8 cellular contexts compared by ENCODE assay signal in the genomic region with DNA sequence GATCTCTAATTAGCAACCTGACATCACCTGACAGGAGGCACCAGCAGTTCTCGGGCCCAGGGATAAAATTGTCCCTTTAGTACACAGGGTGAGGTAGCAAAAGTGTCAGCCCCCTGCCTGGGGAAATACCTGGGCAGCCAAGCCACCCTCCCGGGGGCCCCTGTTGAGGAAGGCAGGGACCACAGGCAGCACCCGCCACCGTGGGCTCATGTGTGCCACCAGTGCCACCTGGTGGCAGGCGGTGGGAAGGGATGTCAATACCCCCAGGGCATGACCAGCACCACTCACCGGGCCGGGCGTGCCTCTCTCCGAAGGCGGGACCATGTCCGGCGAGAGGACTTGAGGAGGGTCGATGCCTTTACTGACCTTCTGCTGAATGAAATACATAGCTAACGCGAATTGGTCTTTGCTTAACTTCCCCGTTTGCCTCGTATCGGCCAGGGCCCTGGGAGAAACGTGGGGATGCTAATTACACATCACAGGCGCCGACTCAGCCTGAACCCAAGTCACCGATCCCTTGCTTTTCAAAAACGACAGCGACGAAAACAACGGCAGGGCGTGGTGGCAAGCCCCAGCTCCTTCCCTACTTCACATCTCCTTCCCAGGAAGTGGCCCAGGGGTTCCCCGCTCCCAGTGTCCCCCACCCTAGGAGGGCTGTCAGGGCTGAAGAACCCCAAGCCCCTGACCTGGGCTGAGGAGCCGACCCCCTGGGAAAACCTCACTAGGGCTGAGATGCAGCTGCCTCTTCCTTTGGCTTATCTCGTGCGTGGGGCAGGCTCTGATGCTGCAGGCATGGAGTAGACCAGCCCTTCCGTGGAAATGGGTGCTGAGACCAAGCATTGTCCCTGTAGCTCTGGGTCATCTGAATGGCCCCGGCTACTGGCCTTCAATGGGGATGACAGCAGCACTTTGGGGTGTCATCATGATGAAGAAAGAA. TPM values are rescaled to one million over a fixed set of nuclear protein-coding genes. Genes with fewer than 3 reads are reported as not detected.
A peak's percentile ranks its signal among the peaks of the same experiment; 100 is the strongest.
DNase-seq lines count a peak whose midpoint lies in the region; ATAC-seq, FAIRE-seq and TF ChIP-seq lines count a peak whose summit lies in the region.

No MANE protein-coding gene starts in this region.

- no peaks in the 10 kb centered on the region for H3K79me2 ChIP-seq in OCI-LY7 (ENCODE audit: insufficient read depth, low read depth, low read length)

- peaks cover 85% of the 10 kb centered on the region for H3K36me3 ChIP-seq in OCI-LY7 (ENCODE audit: insufficient read depth, low read length)

- no peak for TF ChIP-seq POLR2A in GM12891 (IDR thresholded peaks at IDR 0.05; ENCODE audit: low read depth, low read length)
- no peak for TF ChIP-seq POLR2A in erythroblast (IDR thresholded peaks at IDR 0.05; ENCODE audit: low read length)

- peak overlapping the region; percentile 59 to 64 for H3K27ac Mint-ChIP-seq in natural killer cell

- no peaks in the 10 kb centered on the region for H3K9me3 ChIP-seq in OCI-LY7 (ENCODE audit: low read length)

- H3K4me1 ChIP-seq in OCI-LY7 (ENCODE audit: insufficient read depth, low read length, poor library complexity, severe bottlenecking): peaks cover 4% of the 10 kb centered on the region

- H3K9me2 ChIP-seq in OCI-LY7 (ENCODE audit: insufficient read depth, low read length): no peaks in the 10 kb centered on the region

- no peak overlapping the region for H3K4me2 ChIP-seq in OCI-LY7 (ENCODE audit: low read length)

- no peaks in the 10 kb centered on the region for H3K36me3 Mint-ChIP-seq in natural killer cell

- H3K4me1 Mint-ChIP-seq in natural killer cell: peaks cover 7 to 11% of the 10 kb centered on the region in 2 donors

- DNase-seq in ACHN (peak; percentile 57), GM12891 (ENCODE audit: insufficient read length, low spot score) (peak; percentile 92), OCI-LY7 (ENCODE audit: low spot score) (peak; percentile 79), activated T-cell treated with anti-CD3 and anti-CD28 coated beads for 1 hour (ENCODE audit: low read depth) (peak; percentile 65), erythroblast (lab: John Stamatoyannopoulos, UW) (peak; percentile 61 to 81), natural killer cell (peak; percentile 68)
- DNase-seq in stimulated activated naive CD8-positive, alpha-beta T cell treated with anti-CD3 and anti-CD28 coated beads, Interleukin-15, Interleukin-2, amounts not matched to agents 100 U/mL and 50 U/mL, for 24 hours: peak; percentile 76

- ATAC-seq in natural killer cell (peak; percentile 87 to 99 (median 97)), HG03469 (IDR thresholded peaks at IDR 0.05; ENCODE audit: unreplicated experiment) (no peak)
- peak; percentile 81 for ATAC-seq in stimulated activated naive CD8-positive, alpha-beta T cell treated with anti-CD3 and anti-CD28 coated beads, Interleukin-15, Interleukin-2, amounts not matched to agents 100 U/mL and 50 U/mL, for 24 hours

- POLR2A ChIA-PET in OCI-LY7 (lab: Charles Lee): no interaction called here

- H3K4me3 Mint-ChIP-seq in natural killer cell: no peak overlapping the region

- intact Hi-C loops in OCI-LY7 (cut with micrococcal nuclease; ENCODE audit: unreplicated experiment): loop anchor here (1.0 kb wide), 1 partner anchor 171 kb away; no protein-coding TSS in a partner anchor
- intact Hi-C loops in natural killer cell (cut with micrococcal nuclease): loop anchor here (1.0 kb wide), 1 partner anchor 171 kb away; no protein-coding TSS in a partner anchor

- H3K9me3 Mint-ChIP-seq in natural killer cell: no peaks in the 10 kb centered on the region

- TF ChIP-seq CTCF in OCI-LY7 (conservative IDR thresholded peaks at IDR 0.05; ENCODE audit: low read length): peak; percentile 91
- peak; percentile 97 for TF ChIP-seq CTCF in natural killer cell (IDR thresholded peaks at IDR 0.05)

- H3K27me3 Mint-ChIP-seq in natural killer cell (ENCODE audit: low read depth in 2 of 2): no peaks in the 10 kb centered on the region

- in situ Hi-C loops in ACHN (cut with HindIII; ENCODE audit: low pct_ligation_motif_present, low pct_unique_long_range_greater_than_20kb, low sequenced_read_pairs): no loop called here

- CTCF ChIA-PET in OCI-LY7 (lab: Charles Lee; ENCODE audit: unreplicated experiment): no interaction called here

- no peak overlapping the region for H2AFZ ChIP-seq in OCI-LY7 (ENCODE audit: low read length)

- BruUV-seq in OCI-LY7 (replicated peaks; lab: Mats Ljungman, UMichigan): no TSS peak

- FAIRE-seq in GM12891 (lab: Jason Lieb, UNC): peak; percentile 99

- H3K27ac ChIP-seq in OCI-LY7 (ENCODE audit: low read depth, low read length, poor library complexity, severe bottlenecking): no peak overlapping the region

- no peaks in the 10 kb centered on the region; the same call in 1 of the 2 replicates for H4K20me1 ChIP-seq in OCI-LY7 (ENCODE audit: insufficient read depth, low read length)

- no peak overlapping the region for H3K4me3 ChIP-seq in OCI-LY7 (ENCODE audit: low read depth, low read length, poor library complexity, severe bottlenecking)

TF ChIP-seq in GM12891, 5 proteins besides CTCF, POLR2A, EP300 and RAD21:
- no peak for TF ChIP-seq PAX5 (IDR thresholded peaks at IDR 0.05; ENCODE audit: insufficient read depth, low read length, severe bottlenecking)
- TF ChIP-seq POLR2AphosphoS5 (IDR thresholded peaks at IDR 0.05; ENCODE audit: low read depth, low read length): no peak
- no peak for TF ChIP-seq SPI1 (IDR thresholded peaks at IDR 0.05; ENCODE audit: low read depth, low read length)
- TF ChIP-seq POU2F2 (IDR thresholded peaks at IDR 0.05; ENCODE audit: low read depth, low read length): 0 out of 2 replicates have a peak, but pooled peaks have one; percentile 35

RNA-seq across cellular contexts. Expression of a gene that starts 53.8 kb away (rescaled TPM):
- 29.1 TPM for polyA plus RNA-seq in GM12891 (2012; ENCODE audit: low read depth, missing spikeins)
- total RNA-seq in OCI-LY7 (2014; rRNA removed; shearing (Covaris generic)): 22.4 and 28.1 TPM in 2 replicates
- 67.0 and 67.1 TPM in 2 replicates for total RNA-seq in OCI-LY7 (2022)
- 100 to 1,000 TPM in 1 of 3 donors, 10 to 100 TPM in 2; 92.2 to 120 (median 99.3) TPM for total RNA-seq in natural killer cell
